In genomic region chr9:75235632-75236031, GRCh38 we compare ENCODE assay signal across 22 cellular contexts.
DNase-seq lines count a peak whose midpoint lies in the region; ATAC-seq and TF ChIP-seq lines count a peak whose summit lies in the region.
"Had no signal": no experiment of that assay in that cellular context is flagged by ENCODE, and none has a peak within 500 bp of the region (broad histone marks: within the 10 kb centered on the region; RNA-seq: fewer than 3 reads in every experiment).

No MANE protein-coding gene starts in this region.

- DNase-seq in HCT116 (ENCODE audit: low read depth, low spot score) (no peak), PC-3 (peak; percentile 38), neural progenitor cell (ENCODE audit: low spot score) (no peak), HuH-7.5 (ENCODE audit: low spot score) (no peak)
- DNase-seq: activated CD4-positive, alpha-beta T cell treated with anti-CD3 and anti-CD28 coated beads, Interleukin-2, amount 10 ng/mL, durations not matched to agents 7 days and 5 days; activated CD8-positive, alpha-beta memory T cell treated with anti-CD3 and anti-CD28 coated beads, Interleukin-2, amount 50 U/mL, for 4 hours; Caco-2; glutamatergic neuron; HCEC 1CT; KG1; naive B cell; NCI-H1092; NCI-H748 treated with DMSO at 0.1 percent for 48 hours; OCI-M1; ovary; SHP77 treated with DMSO at 0.1 percent for 48 hours; stimulated activated naive CD4-positive, alpha-beta T cell treated with Interleukin-2 at 50 U/mL for 16 hours had no signal

- no peak for ATAC-seq in HCT116
- no peak for ATAC-seq in PC-3
- ATAC-seq in esophagus mucosa, result peak; percentile 86
- no peak for ATAC-seq in GM21825 (IDR thresholded peaks at IDR 0.05; ENCODE audit: unreplicated experiment)
- no peak for ATAC-seq in GM21423 (IDR thresholded peaks at IDR 0.05; ENCODE audit: unreplicated experiment)

- peaks cover 6% of the 10 kb centered on the region for H3K4me1 Mint-ChIP-seq in neural progenitor cell
- H3K4me1 Mint-ChIP-seq: activated CD4-positive, alpha-beta T cell treated with anti-CD3 and anti-CD28 coated beads, Interleukin-2, amount 10 ng/mL, durations not matched to agents 7 days and 5 days; naive B cell had no signal

- H3K27ac ChIP-seq in HCT116 (ENCODE audit: low read depth, low read length) (no peak overlapping the region), PC-3 (ENCODE audit: low read length) (no peak overlapping the region), neural progenitor cell (no peak overlapping the region)
- H3K27ac ChIP-seq: cardiac muscle cell, ovary, tibial nerve had no signal

- H3K4me3 Mint-ChIP-seq in neural progenitor cell, result no peak overlapping the region
- H3K4me3 Mint-ChIP-seq: activated CD4-positive, alpha-beta T cell treated with anti-CD3 and anti-CD28 coated beads, Interleukin-2, amount 10 ng/mL, durations not matched to agents 7 days and 5 days had no signal

- H3K79me2 ChIP-seq in HCT116 (ENCODE audit: insufficient read depth, low read length) (no peaks in the 10 kb centered on the region), PC-3 (ENCODE audit: low read length) (no peaks in the 10 kb centered on the region), neural progenitor cell (ENCODE audit: low read depth) (no peaks in the 10 kb centered on the region)

- H3K36me3 Mint-ChIP-seq in neural progenitor cell, result no peaks in the 10 kb centered on the region

- peak overlapping the region; percentile 14 for H3K27ac Mint-ChIP-seq in neural progenitor cell
- H3K27ac Mint-ChIP-seq: activated CD4-positive, alpha-beta T cell treated with anti-CD3 and anti-CD28 coated beads, Interleukin-2, amount 10 ng/mL, durations not matched to agents 7 days and 5 days had no signal

- RAD21 ChIA-PET in HCT116 (lab: Charles Lee; ENCODE audit: low non-redundant PET in 1 of 2, low total read pairs in 2 of 2, uncharacterized antibody in 2 of 2, unreplicated experiment in 2 of 2), result no interaction called here

- no peak overlapping the region for H3K4me3 ChIP-seq in HCT116 (replicated peaks in 1 of 2; ENCODE audit: low read depth in 1 of 2, low read length in 2 of 2)
- no peak overlapping the region for H3K4me3 ChIP-seq in PC-3 (ENCODE audit: low read length)
- no peak overlapping the region for H3K4me3 ChIP-seq in neural progenitor cell
- H3K4me3 ChIP-seq: cardiac muscle cell, ovary, tibial nerve had no signal

- no peaks in the 10 kb centered on the region for H3K36me3 ChIP-seq in HCT116 (ENCODE audit: control insufficient read depth in 1 of 2, insufficient read depth in 2 of 2, low read length in 2 of 2)
- no peaks in the 10 kb centered on the region for H3K36me3 ChIP-seq in PC-3 (ENCODE audit: low read depth, low read length)
- H3K36me3 ChIP-seq in neural progenitor cell, result no peaks in the 10 kb centered on the region
- H3K36me3 ChIP-seq: cardiac muscle cell, ovary, tibial nerve had no signal

- peaks cover 10% of the 10 kb centered on the region for H3K9me3 Mint-ChIP-seq in neural progenitor cell
- H3K9me3 Mint-ChIP-seq: activated CD4-positive, alpha-beta T cell treated with anti-CD3 and anti-CD28 coated beads, Interleukin-2, amount 10 ng/mL, durations not matched to agents 7 days and 5 days had no signal

- peaks cover 6% of the 10 kb centered on the region for H3K27me3 Mint-ChIP-seq in neural progenitor cell (ENCODE audit: insufficient read depth, low read depth)
- H3K27me3 Mint-ChIP-seq: activated CD4-positive, alpha-beta T cell treated with anti-CD3 and anti-CD28 coated beads, Interleukin-2, amount 10 ng/mL, durations not matched to agents 7 days and 5 days; naive B cell had no signal

- TF ChIP-seq POLR2A in HCT116 (IDR thresholded peaks at IDR 0.05; ENCODE audit: borderline replicate concordance, extremely low read depth, insufficient read depth, insufficient read length), result no peak

- no peak for TF ChIP-seq RAD21 in HCT116 (IDR thresholded peaks at IDR 0.05; ENCODE audit: low read depth)

- H3K9ac ChIP-seq in HCT116 (ENCODE audit: low read length) (no peak overlapping the region), PC-3 (ENCODE audit: low read length) (no peak overlapping the region), neural progenitor cell (no peak overlapping the region)

- H3K4me2 ChIP-seq in HCT116 (ENCODE audit: low read length) (no peak overlapping the region), PC-3 (ENCODE audit: low read length) (no peak overlapping the region), neural progenitor cell (no peak overlapping the region)

- intact Hi-C loops in HCT116 (cut with micrococcal nuclease) (loop anchor here (10.0 kb wide), 1 partner anchor 51 kb away; no protein-coding TSS in a partner anchor), PC-3 (cut with micrococcal nuclease) (no loop called here)

- no peak overlapping the region for H2AFZ ChIP-seq in HCT116 (ENCODE audit: low read depth, low read length, poor library complexity, severe bottlenecking)
- no peak overlapping the region for H2AFZ ChIP-seq in PC-3 (ENCODE audit: low read length)
- H2AFZ ChIP-seq in neural progenitor cell (replicated peaks), result no peak overlapping the region

- no peak for TF ChIP-seq CTCF in HCT116 (IDR thresholded peaks at IDR 0.05 in 2 of 3, conservative IDR thresholded peaks at IDR 0.05 in 1 of 3; ENCODE audit: borderline replicate concordance in 1 of 3, insufficient read depth in 1 of 3, low read depth in 2 of 3, low read length in 2 of 3)
- TF ChIP-seq CTCF in PC-3 (conservative IDR thresholded peaks at IDR 0.05; ENCODE audit: low read depth, low read length), result no peak
- no peak for TF ChIP-seq CTCF in neural progenitor cell (IDR thresholded peaks at IDR 0.05)

- H3K9me2 ChIP-seq in HCT116 (ENCODE audit: insufficient read depth) (no peaks in the 10 kb centered on the region), PC-3 (replicated peaks; ENCODE audit: low read length) (no peaks in the 10 kb centered on the region)

- CTCF ChIA-PET in HCT116 (lab: Charles Lee), result no interaction called here
- CTCF ChIA-PET in PC-3 (lab: Charles Lee), result no interaction called here

- H3K4me1 ChIP-seq in HCT116 (ENCODE audit: control insufficient read depth in 1 of 2, insufficient read depth in 2 of 2, low read length in 2 of 2) (no peaks in the 10 kb centered on the region), PC-3 (ENCODE audit: insufficient read depth, low read length) (no peaks in the 10 kb centered on the region; the same call in 1 of the 2 replicates), neural progenitor cell (peaks cover 6% of the 10 kb centered on the region)
- H3K4me1 ChIP-seq: Caco-2, tibial nerve had no signal

- BruUV-seq in HCT116 (replicated peaks; lab: Mats Ljungman, UMichigan) (no TSS peak), PC-3 (replicated peaks; lab: Mats Ljungman, UMichigan) (no TSS peak)

- H3K27me3 ChIP-seq in HCT116 (ENCODE audit: insufficient read depth, low read length) (no peaks in the 10 kb centered on the region), PC-3 (ENCODE audit: low read length) (no peaks in the 10 kb centered on the region), neural progenitor cell (no peaks in the 10 kb centered on the region)
- H3K27me3 ChIP-seq: cardiac muscle cell, ovary, tibial nerve had no signal

- H3F3A ChIP-seq in PC-3 (ENCODE audit: low read length, unreplicated experiment), result no peaks in the 10 kb centered on the region
- no peaks in the 10 kb centered on the region for H3F3A ChIP-seq in neural progenitor cell (ENCODE audit: low read depth)

- POLR2A ChIA-PET in HCT116 (lab: Charles Lee), result no interaction called here
- POLR2A ChIA-PET in PC-3 (lab: Charles Lee; ENCODE audit: unreplicated experiment), result no interaction called here

- H4K20me1 ChIP-seq in HCT116 (ENCODE audit: insufficient read depth) (no peaks in the 10 kb centered on the region), PC-3 (ENCODE audit: low read length) (no peaks in the 10 kb centered on the region), neural progenitor cell (ENCODE audit: low read depth) (no peaks in the 10 kb centered on the region)

- H3K9me3 ChIP-seq in HCT116 (ENCODE audit: control insufficient read depth in 1 of 2, insufficient read depth in 1 of 2, low read depth in 1 of 2, low read length in 2 of 2) (no peaks in the 10 kb centered on the region; a peak in 1 of 4 replicates), PC-3 (ENCODE audit: low read length) (no peaks in the 10 kb centered on the region), neural progenitor cell (ENCODE audit: low read depth) (no peaks in the 10 kb centered on the region)
- H3K9me3 ChIP-seq: Caco-2, ovary, tibial nerve had no signal

TF ChIP-seq in HCT116, 20 proteins besides CTCF, POLR2A, EP300 and RAD21:
- TF ChIP-seq EGR1 (IDR thresholded peaks at IDR 0.05; ENCODE audit: low read depth) (no peak), SRF (IDR thresholded peaks at IDR 0.05; ENCODE audit: low read depth) (no peak), CBX3 (IDR thresholded peaks at IDR 0.05; ENCODE audit: low read depth) (peak; percentile 43; the same call in 1 of the 2 replicates), TCF7L2 (IDR thresholded peaks at IDR 0.05; ENCODE audit: borderline replicate concordance, extremely low read depth, insufficient read depth, insufficient read length) (no peak), POLR2AphosphoS5 (IDR thresholded peaks at IDR 0.05; ENCODE audit: low read depth, low read length) (no peak), YY1 (IDR thresholded peaks at IDR 0.05; ENCODE audit: extremely low read depth, insufficient replicate concordance, low read depth, low read length) (no peak)
